2 cellular contexts compared by ENCODE assay signal in genomic region chr17:60433021-60433997, GRCh38.
TF ChIP-seq lines count a peak whose summit lies in the region.

No MANE protein-coding gene starts in this region.

TF ChIP-seq in HEK293, 187 proteins besides CTCF, POLR2A, EP300 and RAD21:
- TF ChIP-seq SETDB1 (IDR thresholded peaks at IDR 0.05; ENCODE audit: insufficient read length, low read length) (peak; percentile 82), ZNF280D (tag by site-specific recombination; IDR thresholded peaks at IDR 0.05) (peak; percentile 49; the same call in 1 of the 2 replicates), ZNF585B (tag by site-specific recombination; IDR thresholded peaks at IDR 0.05) (peak; percentile 64), ATF2 (tag by site-specific recombination; IDR thresholded peaks at IDR 0.05; ENCODE audit: low read depth) (peak; percentile 23; the same call in 1 of the 2 replicates)

TF ChIP-seq in K562, 482 proteins besides CTCF, POLR2A, EP300 and RAD21:
- TF ChIP-seq CBX5 (IDR thresholded peaks at IDR 0.05; ENCODE audit: borderline replicate concordance, low read depth) = peak; percentile 94
- TF ChIP-seq ZBTB11 (CRISPR knock-in tag; IDR thresholded peaks at IDR 0.05) = peak in 1 of 3 experiments; percentile 74; a peak in 1 of 6 replicates
- TF ChIP-seq ZFP36 (IDR thresholded peaks at IDR 0.05; ENCODE audit: low read depth, low read length, partially characterized antibody) = peak; percentile 64
- TF ChIP-seq CBX3 (IDR thresholded peaks at IDR 0.05; ENCODE audit: borderline replicate concordance in 1 of 2, low read length in 2 of 2) = peak in 1 of 2 experiments; percentile 89; a peak in 1 of 3 replicates
- peak; percentile 81 for TF ChIP-seq ZNF280A (IDR thresholded peaks at IDR 0.05; ENCODE audit: low read depth, partially characterized antibody)
- TF ChIP-seq TRIM24 (IDR thresholded peaks at IDR 0.05) = peak in 1 of 2 experiments; percentile 44; a peak in 1 of 4 replicates
- peak; percentile 81; the same call in 1 of the 2 replicates for TF ChIP-seq TRIM28 (IDR thresholded peaks at IDR 0.05)
- peak; percentile 58; the same call in 1 of the 2 replicates for TF ChIP-seq CBX1 (IDR thresholded peaks at IDR 0.05; ENCODE audit: low read depth)
TF ChIP-seq in K562: peak in this region for 8; not testable (repeated sequence) for 474.
